Comparison of ENCODE assay signal across 1 cellular context in genomic region chr3:122383915-122384697, GRCh38.
TF ChIP-seq lines count a peak whose summit lies in the region.

TSS of gene FAM162A (plus strand) at chr3:122384182. CDS start at chr3:122384266, 84 bp downstream.

TF ChIP-seq in HepG2, 621 proteins besides CTCF, POLR2A, EP300 and RAD21 (continued from another document and continues in another):
- TF ChIP-seq, protein P1, sequence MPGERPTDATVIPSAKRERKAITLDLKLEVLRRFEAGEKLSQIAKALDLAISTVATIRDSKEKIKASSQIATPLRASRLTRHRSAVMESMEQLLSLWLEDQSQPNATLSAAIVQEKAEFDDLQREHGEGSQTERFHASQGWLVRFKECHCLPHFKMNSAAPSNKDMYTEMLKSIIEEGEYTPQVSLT (CRISPR knock-in tag; IDR thresholded peaks at IDR 0.05; ENCODE audit: borderline replicate concordance, low read depth) = peak; percentile 91; the same call in 1 of the 2 replicates
- TF ChIP-seq SP2 (CRISPR knock-in tag; IDR thresholded peaks at IDR 0.05) = no peak
- TF ChIP-seq CAMTA2 (CRISPR knock-in tag; IDR thresholded peaks at IDR 0.05; ENCODE audit: borderline replicate concordance) = peak; percentile 61; the same call in 1 of the 2 replicates
- peak; percentile 94 for TF ChIP-seq ZSCAN12 (CRISPR knock-in tag; IDR thresholded peaks at IDR 0.05)
- 0 out of 2 replicates have a peak, but pooled peaks have one; percentile 51 for TF ChIP-seq RNF2 (conservative IDR thresholded peaks at IDR 0.05; ENCODE audit: low read depth)
- TF ChIP-seq TEAD2 (CRISPR knock-in tag; IDR thresholded peaks at IDR 0.05) = no peak
- peak; percentile 45; the same call in 1 of the 2 replicates for TF ChIP-seq SNAPC4 (CRISPR knock-in tag; IDR thresholded peaks at IDR 0.05)
- no peak for TF ChIP-seq ZNF878 (CRISPR knock-in tag; IDR thresholded peaks at IDR 0.05)
- peak; percentile 25; the same call in 1 of the 2 replicates for TF ChIP-seq ZNF441 (CRISPR knock-in tag; IDR thresholded peaks at IDR 0.05; ENCODE audit: borderline replicate concordance)
- 0 out of 2 replicates have a peak, but pooled peaks have one; percentile 30 for TF ChIP-seq CENPT (CRISPR knock-in tag; IDR thresholded peaks at IDR 0.05; ENCODE audit: low read depth)
- peak; percentile 68 for TF ChIP-seq JARID2 (CRISPR knock-in tag; IDR thresholded peaks at IDR 0.05; ENCODE audit: insufficient replicate concordance)
- TF ChIP-seq EHMT2 (IDR thresholded peaks at IDR 0.05; ENCODE audit: borderline replicate concordance, low read depth, low read length) = no peak
- TF ChIP-seq ZNF503 (CRISPR knock-in tag; IDR thresholded peaks at IDR 0.05) = no peak
- TF ChIP-seq, protein P2, sequence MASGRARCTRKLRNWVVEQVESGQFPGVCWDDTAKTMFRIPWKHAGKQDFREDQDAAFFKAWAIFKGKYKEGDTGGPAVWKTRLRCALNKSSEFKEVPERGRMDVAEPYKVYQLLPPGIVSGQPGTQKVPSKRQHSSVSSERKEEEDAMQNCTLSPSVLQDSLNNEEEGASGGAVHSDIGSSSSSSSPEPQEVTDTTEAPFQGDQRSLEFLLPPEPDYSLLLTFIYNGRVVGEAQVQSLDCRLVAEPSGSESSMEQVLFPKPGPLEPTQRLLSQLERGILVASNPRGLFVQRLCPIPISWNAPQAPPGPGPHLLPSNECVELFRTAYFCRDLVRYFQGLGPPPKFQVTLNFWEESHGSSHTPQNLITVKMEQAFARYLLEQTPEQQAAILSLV (CRISPR knock-in tag; IDR thresholded peaks at IDR 0.05; ENCODE audit: borderline replicate concordance) = peak; percentile 70; the same call in 1 of the 2 replicates
- TF ChIP-seq JDP2 (CRISPR knock-in tag; IDR thresholded peaks at IDR 0.05; ENCODE audit: borderline replicate concordance) = no peak; the same call in 1 of the 2 replicates
- no peak for TF ChIP-seq DPF2 (CRISPR knock-in tag; IDR thresholded peaks at IDR 0.05; ENCODE audit: borderline replicate concordance, low read depth)
- TF ChIP-seq ZNF83 (CRISPR knock-in tag; IDR thresholded peaks at IDR 0.05; ENCODE audit: borderline replicate concordance) = peak; percentile 83; the same call in 1 of the 2 replicates
- peak; percentile 95 for TF ChIP-seq REPIN1 (CRISPR knock-in tag; IDR thresholded peaks at IDR 0.05; ENCODE audit: borderline replicate concordance, low read depth)
- TF ChIP-seq, protein P3, sequence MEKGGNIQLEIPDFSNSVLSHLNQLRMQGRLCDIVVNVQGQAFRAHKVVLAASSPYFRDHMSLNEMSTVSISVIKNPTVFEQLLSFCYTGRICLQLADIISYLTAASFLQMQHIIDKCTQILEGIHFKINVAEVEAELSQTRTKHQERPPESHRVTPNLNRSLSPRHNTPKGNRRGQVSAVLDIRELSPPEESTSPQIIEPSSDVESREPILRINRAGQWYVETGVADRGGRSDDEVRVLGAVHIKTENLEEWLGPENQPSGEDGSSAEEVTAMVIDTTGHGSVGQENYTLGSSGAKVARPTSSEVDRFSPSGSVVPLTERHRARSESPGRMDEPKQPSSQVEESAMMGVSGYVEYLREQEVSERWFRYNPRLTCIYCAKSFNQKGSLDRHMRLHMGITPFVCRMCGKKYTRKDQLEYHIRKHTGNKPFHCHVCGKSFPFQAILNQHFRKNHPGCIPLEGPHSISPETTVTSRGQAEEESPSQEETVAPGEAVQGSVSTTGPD (CRISPR knock-in tag; IDR thresholded peaks at IDR 0.05) = no peak
- TF ChIP-seq FOXK1 (CRISPR knock-in tag; IDR thresholded peaks at IDR 0.05; ENCODE audit: borderline replicate concordance, low read depth) = peak; percentile 69; the same call in 1 of the 2 replicates
- TF ChIP-seq, protein P4, sequence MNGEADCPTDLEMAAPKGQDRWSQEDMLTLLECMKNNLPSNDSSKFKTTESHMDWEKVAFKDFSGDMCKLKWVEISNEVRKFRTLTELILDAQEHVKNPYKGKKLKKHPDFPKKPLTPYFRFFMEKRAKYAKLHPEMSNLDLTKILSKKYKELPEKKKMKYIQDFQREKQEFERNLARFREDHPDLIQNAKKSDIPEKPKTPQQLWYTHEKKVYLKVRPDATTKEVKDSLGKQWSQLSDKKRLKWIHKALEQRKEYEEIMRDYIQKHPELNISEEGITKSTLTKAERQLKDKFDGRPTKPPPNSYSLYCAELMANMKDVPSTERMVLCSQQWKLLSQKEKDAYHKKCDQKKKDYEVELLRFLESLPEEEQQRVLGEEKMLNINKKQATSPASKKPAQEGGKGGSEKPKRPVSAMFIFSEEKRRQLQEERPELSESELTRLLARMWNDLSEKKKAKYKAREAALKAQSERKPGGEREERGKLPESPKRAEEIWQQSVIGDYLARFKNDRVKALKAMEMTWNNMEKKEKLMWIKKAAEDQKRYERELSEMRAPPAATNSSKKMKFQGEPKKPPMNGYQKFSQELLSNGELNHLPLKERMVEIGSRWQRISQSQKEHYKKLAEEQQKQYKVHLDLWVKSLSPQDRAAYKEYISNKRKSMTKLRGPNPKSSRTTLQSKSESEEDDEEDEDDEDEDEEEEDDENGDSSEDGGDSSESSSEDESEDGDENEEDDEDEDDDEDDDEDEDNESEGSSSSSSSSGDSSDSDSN (CRISPR knock-in tag; IDR thresholded peaks at IDR 0.05) = peak; percentile 96
- peak; percentile 90 for TF ChIP-seq TP53 (CRISPR knock-in tag; conservative IDR thresholded peaks at IDR 0.05)
- peak; percentile 90; the same call in 1 of the 2 replicates for TF ChIP-seq ZNF564 (CRISPR knock-in tag; IDR thresholded peaks at IDR 0.05)
- TF ChIP-seq NFIC (IDR thresholded peaks at IDR 0.05; ENCODE audit: low read length) = 0 out of 2 replicates have a peak, but pooled peaks have one; percentile 8
- no peak for TF ChIP-seq ATF1 (CRISPR knock-in tag; IDR thresholded peaks at IDR 0.05)
- TF ChIP-seq, protein P5, sequence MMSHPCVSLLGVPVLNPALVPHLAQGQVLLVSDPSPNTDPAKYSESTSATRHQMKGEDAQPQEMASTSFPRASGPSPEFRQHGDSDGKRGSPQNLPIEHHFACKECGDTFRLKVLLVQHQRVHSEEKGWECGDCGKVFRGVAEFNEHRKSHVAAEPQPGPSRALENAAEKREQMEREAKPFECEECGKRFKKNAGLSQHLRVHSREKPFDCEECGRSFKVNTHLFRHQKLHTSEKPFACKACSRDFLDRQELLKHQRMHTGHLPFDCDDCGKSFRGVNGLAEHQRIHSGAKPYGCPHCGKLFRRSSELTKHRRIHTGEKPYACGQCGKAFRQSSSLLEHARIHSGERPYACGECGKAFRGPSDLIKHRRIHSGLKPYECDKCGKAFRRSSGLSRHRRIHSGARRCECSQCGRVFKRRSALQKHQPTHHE (CRISPR knock-in tag; IDR thresholded peaks at IDR 0.05; ENCODE audit: borderline replicate concordance) = 0 out of 2 replicates have a peak, but pooled peaks have one; percentile 64
- peak; percentile 73 for TF ChIP-seq ISL2 (CRISPR knock-in tag; IDR thresholded peaks at IDR 0.05)
- TF ChIP-seq, protein P6, sequence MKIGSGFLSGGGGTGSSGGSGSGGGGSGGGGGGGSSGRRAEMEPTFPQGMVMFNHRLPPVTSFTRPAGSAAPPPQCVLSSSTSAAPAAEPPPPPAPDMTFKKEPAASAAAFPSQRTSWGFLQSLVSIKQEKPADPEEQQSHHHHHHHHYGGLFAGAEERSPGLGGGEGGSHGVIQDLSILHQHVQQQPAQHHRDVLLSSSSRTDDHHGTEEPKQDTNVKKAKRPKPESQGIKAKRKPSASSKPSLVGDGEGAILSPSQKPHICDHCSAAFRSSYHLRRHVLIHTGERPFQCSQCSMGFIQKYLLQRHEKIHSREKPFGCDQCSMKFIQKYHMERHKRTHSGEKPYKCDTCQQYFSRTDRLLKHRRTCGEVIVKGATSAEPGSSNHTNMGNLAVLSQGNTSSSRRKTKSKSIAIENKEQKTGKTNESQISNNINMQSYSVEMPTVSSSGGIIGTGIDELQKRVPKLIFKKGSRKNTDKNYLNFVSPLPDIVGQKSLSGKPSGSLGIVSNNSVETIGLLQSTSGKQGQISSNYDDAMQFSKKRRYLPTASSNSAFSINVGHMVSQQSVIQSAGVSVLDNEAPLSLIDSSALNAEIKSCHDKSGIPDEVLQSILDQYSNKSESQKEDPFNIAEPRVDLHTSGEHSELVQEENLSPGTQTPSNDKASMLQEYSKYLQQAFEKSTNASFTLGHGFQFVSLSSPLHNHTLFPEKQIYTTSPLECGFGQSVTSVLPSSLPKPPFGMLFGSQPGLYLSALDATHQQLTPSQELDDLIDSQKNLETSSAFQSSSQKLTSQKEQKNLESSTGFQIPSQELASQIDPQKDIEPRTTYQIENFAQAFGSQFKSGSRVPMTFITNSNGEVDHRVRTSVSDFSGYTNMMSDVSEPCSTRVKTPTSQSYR (CRISPR knock-in tag; IDR thresholded peaks at IDR 0.05; ENCODE audit: borderline replicate concordance) = peak; percentile 76; the same call in 1 of the 2 replicates
- no peak for TF ChIP-seq ZBTB49 (CRISPR knock-in tag; IDR thresholded peaks at IDR 0.05; ENCODE audit: borderline replicate concordance)
- TF ChIP-seq PHF20 (CRISPR knock-in tag; IDR thresholded peaks at IDR 0.05) = peak; percentile 73
- TF ChIP-seq AHR (CRISPR knock-in tag; IDR thresholded peaks at IDR 0.05) = peak; percentile 85
- TF ChIP-seq ZNF720 (CRISPR knock-in tag; IDR thresholded peaks at IDR 0.05) = no peak
- no peak for TF ChIP-seq ZMYM2 (CRISPR knock-in tag; IDR thresholded peaks at IDR 0.05)
- peak; percentile 82 for TF ChIP-seq KLF12 (CRISPR knock-in tag; IDR thresholded peaks at IDR 0.05; ENCODE audit: borderline replicate concordance)
- TF ChIP-seq ZNF644 (CRISPR knock-in tag; IDR thresholded peaks at IDR 0.05; ENCODE audit: low read depth) = no peak
- no peak for TF ChIP-seq MAFG (CRISPR knock-in tag; IDR thresholded peaks at IDR 0.05)
- 0 out of 2 replicates have a peak, but pooled peaks have one; percentile 13 for TF ChIP-seq ZKSCAN1 (IDR thresholded peaks at IDR 0.05; ENCODE audit: low read length)
- no peak; the same call in 1 of the 2 replicates for TF ChIP-seq CHD2 (IDR thresholded peaks at IDR 0.05; ENCODE audit: low read depth, low read length)
- TF ChIP-seq ZFP36L2 (CRISPR knock-in tag; IDR thresholded peaks at IDR 0.05) = peak; percentile 81; the same call in 1 of the 2 replicates
- TF ChIP-seq NONO (IDR thresholded peaks at IDR 0.05) = no peak
- peak; percentile 96 for TF ChIP-seq NONO (CRISPR knock-in tag; conservative IDR thresholded peaks at IDR 0.05)
- peak; percentile 88; the same call in 1 of the 2 replicates for TF ChIP-seq ZNF558 (CRISPR knock-in tag; IDR thresholded peaks at IDR 0.05; ENCODE audit: borderline replicate concordance)
